ENCODE assay signal across 30 cellular contexts in the genomic region with DNA sequence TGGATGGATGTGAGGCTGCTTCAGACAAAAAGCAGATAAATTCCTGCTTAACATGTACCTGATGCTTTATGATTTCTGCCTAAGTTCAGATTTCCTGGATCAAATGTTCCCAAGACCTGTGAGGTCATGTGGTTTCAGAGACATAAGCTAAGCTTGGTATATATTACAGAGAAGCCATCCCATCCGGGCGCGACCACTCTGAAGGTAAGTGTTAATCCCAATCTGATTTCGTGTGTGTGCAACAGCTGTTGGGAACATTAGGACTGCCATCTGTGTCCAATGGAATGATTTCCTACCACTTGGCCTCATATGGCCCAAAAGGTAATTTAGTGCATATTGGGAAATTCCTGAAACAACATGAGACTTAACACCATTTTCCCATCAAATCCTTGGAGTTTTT.
"Had no signal": no experiment of that assay in that cellular context is flagged by ENCODE, and none has a peak within 500 bp of the region (broad histone marks: within the 10 kb centered on the region; RNA-seq: fewer than 3 reads in every experiment).

No MANE protein-coding gene starts in this region.

- H3K4me1 ChIP-seq: ascending aorta had no signal

- ATAC-seq: activated CD4-positive, alpha-beta T cell treated with anti-CD3 and anti-CD28 coated beads for 36 hours; activated CD4-positive, CD25-positive, alpha-beta regulatory T cell treated with anti-CD3 and anti-CD28 coated beads, Interleukin-2, amount 50 U/mL, for 24 hours; activated CD8-positive, alpha-beta memory T cell treated with anti-CD3 and anti-CD28 coated beads, Interleukin-2, amount 10 ng/mL, durations not matched to agents 7 days and 5 days; activated CD8-positive, alpha-beta T cell treated with anti-CD3 and anti-CD28 coated beads, Interleukin-2, amount 10 ng/mL, durations not matched to agents 7 days and 5 days; activated naive CD8-positive, alpha-beta T cell treated with anti-CD3 and anti-CD28 coated beads, Interleukin-2, amount 50 U/mL, for 24 hours; WTC11 had no signal

- H3K4me3 ChIP-seq: ascending aorta, cardiac muscle cell had no signal

- H3K27ac ChIP-seq: ascending aorta, cardiac muscle cell, VCaP had no signal

- DNase-seq: activated CD4-positive, alpha-beta memory T cell treated with anti-CD3 and anti-CD28 coated beads, Interleukin-2, amount 10 ng/mL, durations not matched to agents 7 days and 5 days; activated CD4-positive, alpha-beta T cell treated with anti-CD3 and anti-CD28 coated beads for 1 hour; activated CD4-positive, alpha-beta T cell treated with anti-CD3 and anti-CD28 coated beads for 36 hours; activated CD4-positive, alpha-beta T cell treated with anti-CD3 and anti-CD28 coated beads for 48 hours; activated CD4-positive, alpha-beta T cell treated with anti-CD3 and anti-CD28 coated beads, Interleukin-2, amount 10 ng/mL, durations not matched to agents 7 days and 5 days; activated CD4-positive, alpha-beta T cell treated with anti-CD3 and anti-CD28 coated beads, Interleukin-2, amount 50 U/mL, for 48 hours; activated CD4-positive, CD25-positive, alpha-beta regulatory T cell; activated CD8-positive, alpha-beta memory T cell treated with anti-CD3 and anti-CD28 coated beads for 24 hours; activated CD8-positive, alpha-beta memory T cell treated with anti-CD3 and anti-CD28 coated beads, Interleukin-2, amount 10 ng/mL, durations not matched to agents 7 days and 5 days; activated CD8-positive, alpha-beta memory T cell treated with anti-CD3 and anti-CD28 coated beads, Interleukin-2, amount 50 U/mL, for 48 hours; activated CD8-positive, alpha-beta T cell treated with anti-CD3 and anti-CD28 coated beads, Interleukin-2, amount 10 ng/mL, durations not matched to agents 7 days and 5 days; activated effector memory CD4-positive, alpha-beta T cell treated with Interleukin-2 at 50 U/mL for 16 hours; activated gamma-delta T cell; activated naive CD4-positive, alpha-beta T cell treated with anti-CD3 and anti-CD28 coated beads, Interleukin-2, amount 10 ng/mL, durations not matched to agents 7 days and 5 days; activated naive CD4-positive, alpha-beta T cell treated with Interleukin-2 at 50 U/mL for 16 hours; activated naive CD8-positive, alpha-beta T cell treated with anti-CD3 and anti-CD28 coated beads, Interleukin-2, amount 10 ng/mL, durations not matched to agents 7 days and 5 days; activated naive CD8-positive, alpha-beta T cell treated with anti-CD3 and anti-CD28 coated beads, Interleukin-2, amount 50 U/mL, for 24 hours; activated T-cell treated with anti-CD3 and anti-CD28 coated beads, Interleukin-2, amount 50 U/mL, for 24 hours; activated T-cell treated with anti-CD3 and anti-CD28 coated beads, Interleukin-2, amount 50 U/mL, for 48 hours; amygdala; anterior cingulate cortex; caudate nucleus; cerebellar nuclear complex; T-helper 2 cell; T-helper 9 cell had no signal

- H3K27me3 ChIP-seq: ascending aorta, cardiac muscle cell had no signal

- H3K9me3 ChIP-seq: ascending aorta had no signal

- H3K36me3 ChIP-seq: ascending aorta, cardiac muscle cell had no signal
